In genomic region chr20:51481311-51481997, GRCh38 we compare ENCODE assay signal across 10 cellular contexts.
DNase-seq lines count a peak whose midpoint lies in the region; ATAC-seq, FAIRE-seq and TF ChIP-seq lines count a peak whose summit lies in the region.
"Had no signal": no experiment of that assay in that cellular context is flagged by ENCODE, and none has a peak within 500 bp of the region (broad histone marks: within the 10 kb centered on the region; RNA-seq: fewer than 3 reads in every experiment).

No MANE protein-coding gene starts in this region.

- no peaks in the 10 kb centered on the region for H3K27me3 Mint-ChIP-seq in memory B cell
- H3K27me3 Mint-ChIP-seq in stimulated activated naive B cell treated with anti-CD40 and anti-IgM and Interleukin-4, amounts not matched to agents 10 μg/mL and 1 μg/mL and 100 μg/mL, for 72 hours = no peaks in the 10 kb centered on the region

- peak; percentile 13 for ATAC-seq in memory B cell (ENCODE audit: low read depth)
- ATAC-seq in stimulated activated naive B cell treated with anti-CD40 and anti-IgM and Interleukin-4, amounts not matched to agents 10 μg/mL and 1 μg/mL and 100 μg/mL, for 72 hours (replicated peaks) = peak; percentile 20 to 27
- no peak for ATAC-seq in omental fat pad (ENCODE audit: low FRiP score)
- ATAC-seq in HG03469 (IDR thresholded peaks at IDR 0.05; ENCODE audit: unreplicated experiment) = no peak
- no peak for ATAC-seq in HG02981 (IDR thresholded peaks at IDR 0.05; ENCODE audit: unreplicated experiment)

- DNase-seq in HTR-8/SVneo (ENCODE audit: insufficient read length, low spot score) (no peak), activated T-cell treated with anti-CD3 and anti-CD28 coated beads for 48 hours (ENCODE audit: low read depth) (peak; percentile 48), memory B cell (ENCODE audit: low spot score in 2 of 2) (no peak), omental fat pad (ENCODE audit: low spot score) (no peak), COLO829 (ENCODE audit: low spot score) (no peak)
- no peak for DNase-seq in stimulated activated naive B cell treated with anti-CD40 and anti-IgM and Interleukin-4, amounts not matched to agents 10 μg/mL and 1 μg/mL and 100 μg/mL, for 72 hours
- DNase-seq: DMS79 treated with DMSO at 0.1 percent for 48 hours, hypothalamus had no signal

- peak overlapping the region; percentile 38 for H3K4me3 Mint-ChIP-seq in memory B cell
- peak overlapping the region; percentile 44 to 57 for H3K4me3 Mint-ChIP-seq in stimulated activated naive B cell treated with anti-CD40 and anti-IgM and Interleukin-4, amounts not matched to agents 10 μg/mL and 1 μg/mL and 100 μg/mL, for 72 hours

- H3K27ac Mint-ChIP-seq in memory B cell = peak overlapping the region; percentile 21
- H3K27ac Mint-ChIP-seq in stimulated activated naive B cell treated with anti-CD40 and anti-IgM and Interleukin-4, amounts not matched to agents 10 μg/mL and 1 μg/mL and 100 μg/mL, for 72 hours = peak overlapping the region; percentile 80

- TF ChIP-seq CTCF in omental fat pad (IDR thresholded peaks at IDR 0.05) = no peak

- peak; percentile 55 for FAIRE-seq in HTR-8/SVneo (lab: Jason Lieb, UNC)

- peaks cover 2% of the 10 kb centered on the region for H3K9me3 Mint-ChIP-seq in memory B cell
- peaks cover 4 to 5% of the 10 kb centered on the region in 2 donors for H3K9me3 Mint-ChIP-seq in stimulated activated naive B cell treated with anti-CD40 and anti-IgM and Interleukin-4, amounts not matched to agents 10 μg/mL and 1 μg/mL and 100 μg/mL, for 72 hours

- peaks cover 36% of the 10 kb centered on the region for H3K4me1 Mint-ChIP-seq in memory B cell
- H3K4me1 Mint-ChIP-seq in stimulated activated naive B cell treated with anti-CD40 and anti-IgM and Interleukin-4, amounts not matched to agents 10 μg/mL and 1 μg/mL and 100 μg/mL, for 72 hours = peaks cover 50 to 74% of the 10 kb centered on the region in 2 donors

- peaks cover 35% of the 10 kb centered on the region for H3K36me3 Mint-ChIP-seq in memory B cell
- peaks cover 63 to 78% of the 10 kb centered on the region in 2 donors for H3K36me3 Mint-ChIP-seq in stimulated activated naive B cell treated with anti-CD40 and anti-IgM and Interleukin-4, amounts not matched to agents 10 μg/mL and 1 μg/mL and 100 μg/mL, for 72 hours

Comparison
In these comparisons a context has a peak if more than half of its experiments do, and no peak if none do; other contexts are left out.
1. ATAC-seq: peak in memory B cell (single experiment) and stimulated activated naive B cell treated with anti-CD40 and anti-IgM and Interleukin-4, amounts not matched to agents 10 μg/mL and 1 μg/mL and 100 μg/mL, for 72 hours (2 of 2); none in omental fat pad (single experiment), HG03469 (single experiment) and HG02981 (single experiment).